Comparison of ENCODE assay signal across 17 cellular contexts in genomic region chr3:183378545-183378944, GRCh38.
"Had no signal": no experiment of that assay in that cellular context is flagged by ENCODE, and none has a peak within 500 bp of the region (broad histone marks: within the 10 kb centered on the region; RNA-seq: fewer than 3 reads in every experiment).

No MANE protein-coding gene starts in this region.

- H3K27ac ChIP-seq: brain microvascular endothelial cell, cardiac muscle cell, VCaP had no signal

- H3K27me3 ChIP-seq: brain microvascular endothelial cell, cardiac muscle cell had no signal

- ATAC-seq: activated naive CD4-positive, alpha-beta T cell treated with anti-CD3 and anti-CD28 coated beads, Interleukin-2, amount 50 U/mL, for 72 hours; activated T-cell treated with anti-CD3 and anti-CD28 coated beads, Interleukin-2, amount 50 U/mL, for 4 hours had no signal

- H3K36me3 ChIP-seq: brain microvascular endothelial cell, cardiac muscle cell had no signal

- H3K4me3 ChIP-seq: cardiac muscle cell had no signal

- DNase-seq: activated CD4-positive, alpha-beta memory T cell treated with anti-CD3 and anti-CD28 coated beads for 36 hours; activated CD4-positive, alpha-beta T cell treated with anti-CD3 and anti-CD28 coated beads, Interleukin-2, amount 10 ng/mL, durations not matched to agents 7 days and 5 days; activated CD4-positive, CD25-positive, alpha-beta regulatory T cell; activated CD8-positive, alpha-beta memory T cell treated with anti-CD3 and anti-CD28 coated beads for 24 hours; activated effector memory CD4-positive, alpha-beta T cell treated with anti-CD3 and anti-CD28 coated beads, Interleukin-2, amount 50 U/mL, for 16 hours; activated naive CD4-positive, alpha-beta T cell treated with Interleukin-2 at 50 U/mL for 16 hours; activated T-cell treated with anti-CD3 and anti-CD28 coated beads, Interleukin-2, amount 50 U/mL, for 4 hours; brain microvascular endothelial cell; Kasumi-1; NCI-H1048; NCI-H1694; NCI-H2171 treated with DMSO at 0.1 percent for 48 hours; SIG-M5; T-cell had no signal
